In the genomic region with DNA sequence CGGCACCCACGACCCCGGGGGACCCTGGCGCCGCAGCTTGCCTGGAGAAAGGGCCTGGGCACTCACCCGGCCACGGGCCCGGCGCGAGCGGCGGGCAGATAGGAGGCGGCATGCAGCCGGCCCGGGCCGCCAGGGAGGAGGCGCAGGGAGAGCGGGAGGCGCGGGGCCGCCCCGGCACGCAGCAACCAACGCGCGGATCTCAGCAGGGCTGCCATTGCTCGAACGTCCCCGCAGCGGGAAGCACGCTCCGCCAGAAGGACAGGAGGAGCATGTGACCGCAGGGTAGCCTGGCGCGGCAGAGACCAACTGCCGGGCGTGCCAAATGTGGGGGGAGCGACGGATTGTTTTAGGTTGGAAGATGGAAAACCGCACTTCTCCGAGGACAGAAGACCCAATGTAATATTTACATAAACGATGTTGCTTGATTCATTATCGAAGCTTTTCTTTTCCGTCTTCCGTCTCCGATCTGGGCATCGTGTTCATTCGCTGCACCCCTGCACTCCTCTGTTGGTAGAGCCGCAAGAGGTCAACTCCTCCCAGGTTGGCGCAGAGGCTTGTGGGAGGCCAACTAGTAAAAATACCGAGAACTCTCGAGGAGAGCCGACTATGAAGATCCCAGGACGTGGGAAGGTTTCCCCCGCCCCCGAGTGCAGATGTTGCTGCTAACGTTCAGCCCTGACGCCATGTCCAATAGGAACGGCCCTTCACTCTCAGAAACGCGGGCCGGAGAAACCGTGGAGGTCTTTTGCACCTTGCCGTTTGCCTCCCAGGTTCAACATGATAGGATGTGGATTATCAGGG, we compare ENCODE assay signal across 8 cellular contexts. TPM values are rescaled to one million over a fixed set of nuclear protein-coding genes. Genes with fewer than 3 reads are reported as not detected.
DNase-seq lines count a peak whose midpoint lies in the region; ATAC-seq and TF ChIP-seq lines count a peak whose summit lies in the region.

A gene (minus strand): TSS at position 257 of the 801 bp plus-strand sequence. CDS start 42 bp downstream, at position 215.

- peaks cover 0 to 27% (median 2%) of the 10 kb centered on the region in 3 donors for H3K36me3 Mint-ChIP-seq in naive thymus-derived CD8-positive, alpha-beta T cell

- peaks cover 33% of the 10 kb centered on the region for H3K4me1 ChIP-seq in Loucy (ENCODE audit: insufficient read depth, low read length, poor library complexity, severe bottlenecking)

- H3K36me3 ChIP-seq in Loucy (ENCODE audit: insufficient read depth, low read length): peaks cover 9% of the 10 kb centered on the region; the same call in 1 of the 2 replicates

- peak within 1 kb of the TSS; percentile 81 to 97 (median 92) for H3K4me3 Mint-ChIP-seq in naive thymus-derived CD8-positive, alpha-beta T cell

- H3K9me3 Mint-ChIP-seq in naive thymus-derived CD8-positive, alpha-beta T cell: no peaks in the 10 kb centered on the region

- H3K27ac Mint-ChIP-seq in naive thymus-derived CD8-positive, alpha-beta T cell: peak within 1 kb of the TSS; percentile 92 to 100 (median 99)

- peaks cover 5% of the 10 kb centered on the region for H3K27me3 ChIP-seq in Loucy (ENCODE audit: insufficient read depth, low read length, poor library complexity, severe bottlenecking)

- H3K9me3 ChIP-seq in Loucy (ENCODE audit: insufficient read depth, low read depth, low read length): no peaks in the 10 kb centered on the region

- peak within 1 kb of the TSS; percentile 97 for H2AFZ ChIP-seq in Loucy (ENCODE audit: low read length)

- peak within 1 kb of the TSS; percentile 77 for H3K4me2 ChIP-seq in Loucy (ENCODE audit: low read depth, low read length, poor library complexity, severe bottlenecking)

- no peaks in the 10 kb centered on the region for H3F3A ChIP-seq in Loucy (ENCODE audit: low read depth)

- H3K79me2 ChIP-seq in Loucy (ENCODE audit: insufficient read depth, low read length): peaks cover 49% of the 10 kb centered on the region

- H3K9ac ChIP-seq in Loucy (ENCODE audit: low read depth, low read length, poor library complexity, severe bottlenecking): peak within 1 kb of the TSS; percentile 91

- POLR2A ChIA-PET in naive thymus-derived CD8-positive, alpha-beta T cell (lab: Charles Lee): interaction anchor here (0.6 to 2.9 kb wide), 9 partner anchors 9 to 1634 kb away, joined by 3 to 21 read pairs (median 5); a partner anchor contains a TSS

- peaks cover 29 to 55% (median 52%) of the 10 kb centered on the region in 4 donors for H3K4me1 Mint-ChIP-seq in naive thymus-derived CD8-positive, alpha-beta T cell

- H4K20me1 ChIP-seq in Loucy (ENCODE audit: insufficient read depth, low read length, poor library complexity, severe bottlenecking): peaks cover 43% of the 10 kb centered on the region

- H3K9me2 ChIP-seq in Loucy (replicated peaks; ENCODE audit: low read depth, low read length): no peaks in the 10 kb centered on the region

- TF ChIP-seq CTCF in Loucy (conservative IDR thresholded peaks at IDR 0.05; ENCODE audit: low read length): no peak
- TF ChIP-seq CTCF in fibroblast of mammary gland (conservative IDR thresholded peaks at IDR 0.05; ENCODE audit: control insufficient read depth, insufficient read depth, low read depth, low read length): no peak

- H3K27me3 Mint-ChIP-seq in naive thymus-derived CD8-positive, alpha-beta T cell: peaks cover 0 to 7% (median 0%) of the 10 kb centered on the region in 5 donors

- peak; percentile 94 to 96 for ATAC-seq in naive thymus-derived CD8-positive, alpha-beta T cell

- H3K4me3 ChIP-seq in Loucy (ENCODE audit: low read length, poor library complexity, severe bottlenecking): peak within 1 kb of the TSS; percentile 100
- peak within 1 kb of the TSS; percentile 98 for H3K4me3 ChIP-seq in fibroblast of mammary gland (ENCODE audit: control insufficient read depth, low read depth, low read length)

- TF ChIP-seq POLR2A in Raji (IDR thresholded peaks at IDR 0.05; ENCODE audit: insufficient read depth, low read depth, low read length): peak; percentile 89

- DNase-seq in EH (ENCODE audit: low read depth) (peak; percentile 98), H4 (ENCODE audit: low spot score) (peak; percentile 92), fibroblast of mammary gland (ENCODE audit: low read depth) (peak; percentile 97)
- peak; percentile 83 for DNase-seq in activated T-helper 9 cell treated with anti-CD3 and anti-CD28 coated beads, Interleukin-2, amount 50 U/mL, for 16 hours (ENCODE audit: low read depth)
- peak; percentile 78 to 95 (median 89) for DNase-seq in naive thymus-derived CD8-positive, alpha-beta T cell
- DNase-seq in stimulated activated naive CD4-positive, alpha-beta T cell (lab: John Stamatoyannopoulos, UW): peak; percentile 80 to 98 (median 89)

RNA-seq across cellular contexts. Expression of the gene that starts here (rescaled TPM):
- total RNA-seq in H4 (2014; rRNA removed; shearing (Covaris generic)): 39.9 and 50.6 TPM in 2 replicates
- 10 to 100 TPM; 80.1 to 85.4 TPM for total RNA-seq in naive thymus-derived CD8-positive, alpha-beta T cell
- polyA plus RNA-seq in naive thymus-derived CD8-positive, alpha-beta T cell: 10 to 100 TPM; 42.7 to 51.6 (median 43.8) TPM

Comparison
In these comparisons a context has a peak if more than half of its experiments do, and no peak if none do; other contexts are left out.
1. Peak in every context shown above with its lines: DNase-seq, ATAC-seq and H3K4me3 ChIP-seq.